1 cellular context compared by ENCODE assay signal in the genomic region with DNA sequence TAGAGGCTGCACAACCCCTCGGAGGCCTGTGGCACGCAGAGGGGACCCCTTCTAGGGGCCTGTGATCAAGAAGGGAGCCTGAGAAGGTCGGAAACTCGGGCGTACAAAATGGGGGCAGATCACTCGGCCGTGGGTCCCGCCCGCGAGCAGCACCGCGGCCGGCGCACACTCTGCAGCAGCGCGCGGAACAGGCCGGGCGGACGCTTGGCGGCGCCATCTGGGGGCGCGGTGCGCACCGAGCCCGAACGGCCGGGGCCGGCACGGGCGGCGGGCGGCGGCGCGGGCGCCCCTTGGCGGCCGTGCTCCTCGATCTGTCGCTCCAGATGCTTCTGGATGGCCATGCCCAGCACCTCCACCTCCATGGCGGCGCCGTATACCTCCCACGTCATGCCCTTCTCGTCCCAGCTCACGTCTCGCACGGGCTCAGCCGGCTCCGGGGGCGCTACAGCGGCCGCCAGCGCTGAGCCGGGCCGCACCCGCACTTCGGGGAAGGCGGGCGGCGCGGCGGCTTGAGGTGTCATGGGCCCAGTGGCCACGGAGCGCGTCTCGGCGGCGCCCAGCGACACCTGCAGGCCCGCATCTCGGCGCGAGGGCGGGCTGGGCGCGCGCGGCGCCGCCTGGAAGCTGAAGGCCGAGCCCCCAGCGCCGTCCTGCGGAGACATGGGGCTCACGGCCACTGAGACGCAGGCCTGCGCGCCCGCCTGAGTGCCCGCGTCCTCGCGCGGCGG.
TF ChIP-seq lines count a peak whose summit lies in the region.

No MANE protein-coding gene starts in this region.

TF ChIP-seq in endothelial cell of umbilical vein, 7 proteins besides CTCF, POLR2A, EP300 and RAD21:
- TF ChIP-seq JUN (IDR thresholded peaks at IDR 0.05; ENCODE audit: borderline replicate concordance, insufficient read depth, insufficient read length, low read depth) (no peak), POLR2AphosphoS5 (IDR thresholded peaks at IDR 0.05; ENCODE audit: insufficient read depth, low read depth, low read length) (peak; percentile 34)
